Comparison of ENCODE assay signal across 25 cellular contexts in the genomic region with DNA sequence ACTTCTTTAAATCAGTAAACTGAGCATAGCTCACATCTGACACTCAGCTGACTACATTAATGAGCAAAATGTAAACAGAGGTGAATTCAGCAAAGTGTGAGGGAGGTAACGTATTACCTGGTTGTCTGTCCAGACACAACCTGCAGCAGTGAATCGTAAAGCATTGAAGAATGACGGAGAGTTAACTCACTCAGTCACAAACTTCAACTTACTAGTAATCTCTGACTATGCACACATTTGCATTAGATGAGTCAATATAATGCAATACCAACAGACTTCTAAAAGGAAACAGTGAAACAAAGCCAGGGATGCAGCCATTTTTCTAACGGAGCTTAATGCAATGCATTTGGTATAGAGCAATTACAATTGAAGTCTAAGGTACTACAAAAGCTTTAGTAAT.
"Had no signal": no experiment of that assay in that cellular context is flagged by ENCODE, and none has a peak within 500 bp of the region (broad histone marks: within the 10 kb centered on the region; RNA-seq: fewer than 3 reads in every experiment).

No MANE protein-coding gene starts in this region.

- ATAC-seq: activated CD4-positive, alpha-beta T cell treated with anti-CD3 and anti-CD28 coated beads for 36 hours; activated T-cell treated with anti-CD3 and anti-CD28 coated beads, Interleukin-2, amount 50 U/mL, for 4 hours; heart right ventricle; left ventricle myocardium superior; natural killer cell treated with Interleukin-12 subunit alpha and Interleukin-12 subunit beta and Interleukin-15 and Interleukin-18, amount 100 ng/mL, for 72 hours; psoas muscle; stimulated activated naive CD8-positive, alpha-beta T cell treated with anti-CD3 and anti-CD28 coated beads, Interleukin-15, Interleukin-2, amounts not matched to agents 100 U/mL and 50 U/mL, for 24 hours; upper lobe of right lung had no signal

- DNase-seq: activated B cell treated with CpG ODN at 0.5 μM for 24 hours; activated CD4-positive, alpha-beta T cell treated with anti-CD3 and anti-CD28 coated beads for 36 hours; activated CD4-positive, alpha-beta T cell treated with anti-CD3 and anti-CD28 coated beads, Interleukin-2, amount 50 U/mL, for 4 hours; activated CD8-positive, alpha-beta memory T cell treated with anti-CD3 and anti-CD28 coated beads, Interleukin-2, amount 50 U/mL, for 4 hours; activated effector memory CD4-positive, alpha-beta T cell treated with Interleukin-2 at 50 U/mL for 16 hours; activated naive CD4-positive, alpha-beta T cell treated with anti-CD3 and anti-CD28 coated beads for 36 hours; activated naive CD8-positive, alpha-beta T cell treated with anti-CD3 and anti-CD28 coated beads, Interleukin-2, amount 10 ng/mL, durations not matched to agents 7 days and 5 days; activated T-cell treated with anti-CD3 and anti-CD28 coated beads, Interleukin-2, amount 50 U/mL, for 4 hours; effector CD8-positive, alpha-beta T cell; heart right ventricle; kidney glomerular epithelial cell; left ventricle myocardium superior; mammary epithelial cell; psoas muscle; stimulated activated CD4-positive, alpha-beta T cell treated with anti-CD3 and anti-CD28 coated beads, Interleukin-4, amount 100 ng/mL, for 24 hours; stimulated activated naive CD8-positive, alpha-beta T cell treated with anti-CD3 and anti-CD28 coated beads, Interleukin-15, Interleukin-2, amounts not matched to agents 100 U/mL and 50 U/mL, for 24 hours; T1000; thyroid gland; upper lobe of right lung had no signal

- H3K4me1 ChIP-seq: heart right ventricle, psoas muscle, right atrium auricular region, thyroid gland, upper lobe of right lung had no signal

- FAIRE-seq: endothelial cell of umbilical vein had no signal

- H3K9me3 Mint-ChIP-seq: activated B cell treated with CpG ODN at 0.5 μM for 24 hours; activated naive CD4-positive, alpha-beta T cell treated with anti-CD3 and anti-CD28 coated beads for 36 hours; activated naive CD8-positive, alpha-beta T cell treated with anti-CD3 and anti-CD28 coated beads, Interleukin-2, amount 10 ng/mL, durations not matched to agents 7 days and 5 days; activated T-cell treated with anti-CD3 and anti-CD28 coated beads, Interleukin-2, amount 50 U/mL, for 4 hours; dendritic cell treated with granulocyte-macrophage colony-stimulating factor and Interleukin-4, amounts not matched to agents 40 ng/mL and 50 ng/mL, for 4 days; mesothelial cell of epicardium; natural killer cell treated with Interleukin-12 subunit alpha and Interleukin-12 subunit beta and Interleukin-15 and Interleukin-18, amount 100 ng/mL, for 72 hours had no signal

- H3K4me3 Mint-ChIP-seq: activated B cell treated with CpG ODN at 0.5 μM for 24 hours; activated CD4-positive, alpha-beta T cell treated with anti-CD3 and anti-CD28 coated beads for 36 hours; activated naive CD4-positive, alpha-beta T cell treated with anti-CD3 and anti-CD28 coated beads for 36 hours; activated naive CD8-positive, alpha-beta T cell treated with anti-CD3 and anti-CD28 coated beads, Interleukin-2, amount 10 ng/mL, durations not matched to agents 7 days and 5 days; activated T-cell treated with anti-CD3 and anti-CD28 coated beads, Interleukin-2, amount 50 U/mL, for 4 hours; dendritic cell treated with granulocyte-macrophage colony-stimulating factor and Interleukin-4, amounts not matched to agents 40 ng/mL and 50 ng/mL, for 4 days; mesothelial cell of epicardium; natural killer cell treated with Interleukin-12 subunit alpha and Interleukin-12 subunit beta and Interleukin-15 and Interleukin-18, amount 100 ng/mL, for 72 hours had no signal

- H3K4me3 ChIP-seq: cardiac muscle cell, heart right ventricle, psoas muscle, right atrium auricular region, thyroid gland, upper lobe of right lung had no signal

- H3K4me1 Mint-ChIP-seq: mesothelial cell of epicardium had no signal

- H3K27me3 Mint-ChIP-seq: activated B cell treated with CpG ODN at 0.5 μM for 24 hours; activated CD4-positive, alpha-beta T cell treated with anti-CD3 and anti-CD28 coated beads for 36 hours; activated naive CD8-positive, alpha-beta T cell treated with anti-CD3 and anti-CD28 coated beads, Interleukin-2, amount 10 ng/mL, durations not matched to agents 7 days and 5 days; dendritic cell treated with granulocyte-macrophage colony-stimulating factor and Interleukin-4, amounts not matched to agents 40 ng/mL and 50 ng/mL, for 4 days; natural killer cell treated with Interleukin-12 subunit alpha and Interleukin-12 subunit beta and Interleukin-15 and Interleukin-18, amount 100 ng/mL, for 72 hours had no signal

- H3K27ac ChIP-seq: cardiac muscle cell, heart right ventricle, psoas muscle, right atrium auricular region, thyroid gland, upper lobe of right lung had no signal

- H3K27me3 ChIP-seq: cardiac muscle cell, heart right ventricle, right atrium auricular region, thyroid gland, upper lobe of right lung had no signal

- H3K27ac Mint-ChIP-seq: activated B cell treated with CpG ODN at 0.5 μM for 24 hours; activated CD4-positive, alpha-beta T cell treated with anti-CD3 and anti-CD28 coated beads for 36 hours; activated naive CD4-positive, alpha-beta T cell treated with anti-CD3 and anti-CD28 coated beads for 36 hours; activated naive CD8-positive, alpha-beta T cell treated with anti-CD3 and anti-CD28 coated beads, Interleukin-2, amount 10 ng/mL, durations not matched to agents 7 days and 5 days; dendritic cell treated with granulocyte-macrophage colony-stimulating factor and Interleukin-4, amounts not matched to agents 40 ng/mL and 50 ng/mL, for 4 days; mesothelial cell of epicardium; natural killer cell treated with Interleukin-12 subunit alpha and Interleukin-12 subunit beta and Interleukin-15 and Interleukin-18, amount 100 ng/mL, for 72 hours had no signal

- H3K9me3 ChIP-seq: heart right ventricle, psoas muscle, right atrium auricular region, thyroid gland, upper lobe of right lung had no signal
